9 cellular contexts compared by ENCODE assay signal in genomic region chr3:47347217-47347801, GRCh38. TPM values are rescaled to one million over a fixed set of nuclear protein-coding genes. Genes with fewer than 3 reads are reported as not detected.
DNase-seq lines count a peak whose midpoint lies in the region; ATAC-seq, FAIRE-seq and TF ChIP-seq lines count a peak whose summit lies in the region.
"Had no signal": no experiment of that assay in that cellular context is flagged by ENCODE, and none has a peak within 500 bp of the region (broad histone marks: within the 10 kb centered on the region; RNA-seq: fewer than 3 reads in every experiment).

No MANE protein-coding gene starts in this region.

- no peak for TF ChIP-seq RAD21 in HepG2 (CRISPR knock-in tag; IDR thresholded peaks at IDR 0.05)

- H3K4me2 ChIP-seq in HepG2 (ENCODE audit: low read depth, low read length): no peak overlapping the region

- H3K9me3 ChIP-seq in HepG2 (ENCODE audit: low read length): no peaks in the 10 kb centered on the region

- ATAC-seq in HG02571 (IDR thresholded peaks at IDR 0.05; ENCODE audit: unreplicated experiment): peak; percentile 77
- no peak for ATAC-seq in HepG2

- no peak for TF ChIP-seq POLR2A in HepG2 (IDR thresholded peaks at IDR 0.05; ENCODE audit: insufficient read depth in 1 of 2, low read depth in 2 of 2, low read length in 2 of 2)

- H3K27ac ChIP-seq in HepG2 (ENCODE audit: extremely low read length, insufficient read depth, low read length): no peak overlapping the region

- in situ Hi-C loops in HepG2 (cut with HindIII; ENCODE audit: extremely low pct_ligation_motif_present, low pct_unique_long_range_greater_than_20kb): no loop called here

- TF ChIP-seq EP300 in HepG2 (IDR thresholded peaks at IDR 0.05; ENCODE audit: low read depth in 2 of 2, low read length in 2 of 2) (no peak), HepG2 (CRISPR knock-in tag; IDR thresholded peaks at IDR 0.05; ENCODE audit: borderline replicate concordance) (no peak)

- H4K20me1 ChIP-seq in HepG2 (ENCODE audit: insufficient read depth, low read length): no peaks in the 10 kb centered on the region

- H3K36me3 ChIP-seq in HepG2 (replicated peaks in 1 of 2; ENCODE audit: control insufficient read depth in 1 of 2, insufficient read depth in 2 of 2, low read length in 2 of 2): peaks cover 5 to 19% of the 10 kb centered on the region in 2 experiments; a peak in 3 of 5 replicates

- H3K4me1 ChIP-seq in HepG2 (ENCODE audit: insufficient read depth, low read length): peaks cover 13% of the 10 kb centered on the region

- intact Hi-C loops in HepG2 (cut with micrococcal nuclease; ENCODE audit: unreplicated experiment): no loop called here

- no peak overlapping the region for H3K4me3 ChIP-seq in HepG2 (replicated peaks in 1 of 3; ENCODE audit: insufficient read depth in 1 of 3, low read depth in 2 of 3, low read length in 3 of 3)

- DNase-seq in GM04504 (ENCODE audit: low read depth) (peak; percentile 48), OCI-M1 (lab: John Stamatoyannopoulos, UW) (peak; percentile 96), HepG2 (ENCODE audit: low spot score) (no peak), C1 segment of cervical spinal cord (lab: John Stamatoyannopoulos, UW) (no peak), NCI-H146 (lab: John Stamatoyannopoulos, UW) (no peak), globus pallidus (ENCODE audit: low spot score) (no peak)
- DNase-seq in central memory CD4-positive, alpha-beta T cell: no peak

- H2AFZ ChIP-seq in HepG2 (ENCODE audit: low read length): no peak overlapping the region

- no peak overlapping the region for H3K9ac ChIP-seq in HepG2 (ENCODE audit: insufficient read depth, low read depth, low read length)

- CTCF ChIA-PET in HepG2 (lab: Yijun Ruan, JAX; ENCODE audit: low intra/inter-chr PET ratio, low total read pairs): no interaction called here

- peak; percentile 23 for FAIRE-seq in HepG2 (lab: Jason Lieb, UNC)
- FAIRE-seq: endothelial cell of umbilical vein had no signal

- TF ChIP-seq CTCF in HepG2 (CRISPR knock-in tag; IDR thresholded peaks at IDR 0.05): no peak

- POLR2A ChIA-PET in HepG2 (lab: Yijun Ruan, JAX): no interaction called here

- no peaks in the 10 kb centered on the region for H3K27me3 ChIP-seq in HepG2 (ENCODE audit: control insufficient read depth in 1 of 2, insufficient read depth in 2 of 2, low read length in 2 of 2)

- H3K79me2 ChIP-seq in HepG2 (ENCODE audit: insufficient read depth, low read length): no peaks in the 10 kb centered on the region

- WGBS in HepG2 (ENCODE audit: low lambda C conversion rate): 96% methylated on average over 4 of the region's 4 CpGs

- BruUV-seq in HepG2 (replicated peaks; lab: Mats Ljungman, UMichigan): no TSS peak

TF ChIP-seq in HepG2, 621 proteins besides CTCF, POLR2A, EP300 and RAD21 (continues in another document):
- TF ChIP-seq MTF1 (CRISPR knock-in tag; IDR thresholded peaks at IDR 0.05) (no peak), MEIS2 (CRISPR knock-in tag; IDR thresholded peaks at IDR 0.05) (no peak), ONECUT2 (CRISPR knock-in tag; IDR thresholded peaks at IDR 0.05) (no peak), HOXD1 (CRISPR knock-in tag; IDR thresholded peaks at IDR 0.05) (no peak), MXD4 (CRISPR knock-in tag; IDR thresholded peaks at IDR 0.05) (no peak)
- TF ChIP-seq, protein P1, sequence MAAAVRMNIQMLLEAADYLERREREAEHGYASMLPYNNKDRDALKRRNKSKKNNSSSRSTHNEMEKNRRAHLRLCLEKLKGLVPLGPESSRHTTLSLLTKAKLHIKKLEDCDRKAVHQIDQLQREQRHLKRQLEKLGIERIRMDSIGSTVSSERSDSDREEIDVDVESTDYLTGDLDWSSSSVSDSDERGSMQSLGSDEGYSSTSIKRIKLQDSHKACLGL (CRISPR knock-in tag; IDR thresholded peaks at IDR 0.05): no peak
- TF ChIP-seq, protein P2, sequence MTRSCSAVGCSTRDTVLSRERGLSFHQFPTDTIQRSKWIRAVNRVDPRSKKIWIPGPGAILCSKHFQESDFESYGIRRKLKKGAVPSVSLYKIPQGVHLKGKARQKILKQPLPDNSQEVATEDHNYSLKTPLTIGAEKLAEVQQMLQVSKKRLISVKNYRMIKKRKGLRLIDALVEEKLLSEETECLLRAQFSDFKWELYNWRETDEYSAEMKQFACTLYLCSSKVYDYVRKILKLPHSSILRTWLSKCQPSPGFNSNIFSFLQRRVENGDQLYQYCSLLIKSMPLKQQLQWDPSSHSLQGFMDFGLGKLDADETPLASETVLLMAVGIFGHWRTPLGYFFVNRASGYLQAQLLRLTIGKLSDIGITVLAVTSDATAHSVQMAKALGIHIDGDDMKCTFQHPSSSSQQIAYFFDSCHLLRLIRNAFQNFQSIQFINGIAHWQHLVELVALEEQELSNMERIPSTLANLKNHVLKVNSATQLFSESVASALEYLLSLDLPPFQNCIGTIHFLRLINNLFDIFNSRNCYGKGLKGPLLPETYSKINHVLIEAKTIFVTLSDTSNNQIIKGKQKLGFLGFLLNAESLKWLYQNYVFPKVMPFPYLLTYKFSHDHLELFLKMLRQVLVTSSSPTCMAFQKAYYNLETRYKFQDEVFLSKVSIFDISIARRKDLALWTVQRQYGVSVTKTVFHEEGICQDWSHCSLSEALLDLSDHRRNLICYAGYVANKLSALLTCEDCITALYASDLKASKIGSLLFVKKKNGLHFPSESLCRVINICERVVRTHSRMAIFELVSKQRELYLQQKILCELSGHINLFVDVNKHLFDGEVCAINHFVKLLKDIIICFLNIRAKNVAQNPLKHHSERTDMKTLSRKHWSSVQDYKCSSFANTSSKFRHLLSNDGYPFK (CRISPR knock-in tag; IDR thresholded peaks at IDR 0.05; ENCODE audit: borderline replicate concordance): no peak
- TF ChIP-seq, protein P3, sequence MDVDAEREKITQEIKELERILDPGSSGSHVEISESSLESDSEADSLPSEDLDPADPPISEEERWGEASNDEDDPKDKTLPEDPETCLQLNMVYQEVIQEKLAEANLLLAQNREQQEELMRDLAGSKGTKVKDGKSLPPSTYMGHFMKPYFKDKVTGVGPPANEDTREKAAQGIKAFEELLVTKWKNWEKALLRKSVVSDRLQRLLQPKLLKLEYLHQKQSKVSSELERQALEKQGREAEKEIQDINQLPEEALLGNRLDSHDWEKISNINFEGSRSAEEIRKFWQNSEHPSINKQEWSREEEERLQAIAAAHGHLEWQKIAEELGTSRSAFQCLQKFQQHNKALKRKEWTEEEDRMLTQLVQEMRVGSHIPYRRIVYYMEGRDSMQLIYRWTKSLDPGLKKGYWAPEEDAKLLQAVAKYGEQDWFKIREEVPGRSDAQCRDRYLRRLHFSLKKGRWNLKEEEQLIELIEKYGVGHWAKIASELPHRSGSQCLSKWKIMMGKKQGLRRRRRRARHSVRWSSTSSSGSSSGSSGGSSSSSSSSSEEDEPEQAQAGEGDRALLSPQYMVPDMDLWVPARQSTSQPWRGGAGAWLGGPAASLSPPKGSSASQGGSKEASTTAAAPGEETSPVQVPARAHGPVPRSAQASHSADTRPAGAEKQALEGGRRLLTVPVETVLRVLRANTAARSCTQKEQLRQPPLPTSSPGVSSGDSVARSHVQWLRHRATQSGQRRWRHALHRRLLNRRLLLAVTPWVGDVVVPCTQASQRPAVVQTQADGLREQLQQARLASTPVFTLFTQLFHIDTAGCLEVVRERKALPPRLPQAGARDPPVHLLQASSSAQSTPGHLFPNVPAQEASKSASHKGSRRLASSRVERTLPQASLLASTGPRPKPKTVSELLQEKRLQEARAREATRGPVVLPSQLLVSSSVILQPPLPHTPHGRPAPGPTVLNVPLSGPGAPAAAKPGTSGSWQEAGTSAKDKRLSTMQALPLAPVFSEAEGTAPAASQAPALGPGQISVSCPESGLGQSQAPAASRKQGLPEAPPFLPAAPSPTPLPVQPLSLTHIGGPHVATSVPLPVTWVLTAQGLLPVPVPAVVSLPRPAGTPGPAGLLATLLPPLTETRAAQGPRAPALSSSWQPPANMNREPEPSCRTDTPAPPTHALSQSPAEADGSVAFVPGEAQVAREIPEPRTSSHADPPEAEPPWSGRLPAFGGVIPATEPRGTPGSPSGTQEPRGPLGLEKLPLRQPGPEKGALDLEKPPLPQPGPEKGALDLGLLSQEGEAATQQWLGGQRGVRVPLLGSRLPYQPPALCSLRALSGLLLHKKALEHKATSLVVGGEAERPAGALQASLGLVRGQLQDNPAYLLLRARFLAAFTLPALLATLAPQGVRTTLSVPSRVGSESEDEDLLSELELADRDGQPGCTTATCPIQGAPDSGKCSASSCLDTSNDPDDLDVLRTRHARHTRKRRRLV (CRISPR knock-in tag; IDR thresholded peaks at IDR 0.05): no peak

RNA-seq across cellular contexts. Expression of gene PTPN23, which starts 33.5 kb away (rescaled TPM):
- total RNA-seq in HepG2 (2016; rRNA removed; fragmentation: Illumina TruSeq; extraction: Trizol): 3.7 and 13.2 TPM in 2 replicates
- 1.3 and 3.2 TPM in 2 replicates for total RNA-seq in HepG2 (2016; cell fraction: cytosol; rRNA removed; fragmentation: Illumina TruSeq; extraction: Trizol; ENCODE audit: low read depth)
- 4.7 and 9.4 TPM in 2 replicates for total RNA-seq in HepG2 (2016; cell fraction: insoluble cytoplasmic fraction; rRNA removed; fragmentation: Illumina TruSeq; extraction: Trizol)
- 3.7 and 4.3 TPM in 2 replicates for total RNA-seq in HepG2 (2016; cell fraction: membrane; rRNA removed; fragmentation: Illumina TruSeq; extraction: Trizol)
- 12.0 and 16.8 TPM in 2 replicates for total RNA-seq in HepG2 (2016; cell fraction: nucleus; rRNA removed; fragmentation: Illumina TruSeq; extraction: Trizol)
- polyA plus RNA-seq in HepG2 (2011; rRNA removed): 2.3 and 3.2 TPM in 2 replicates
- 0.62 and 0.71 TPM in 2 replicates for polyA plus RNA-seq in HepG2 (2011; cell fraction: cytosol; rRNA removed)
- polyA plus RNA-seq in HepG2 (2011; cell fraction: nucleus; rRNA removed): 24.4 and 28.9 TPM in 2 replicates
- 13.7 and 19.4 TPM in 2 replicates for polyA plus RNA-seq in HepG2 (2012)
- polyA plus RNA-seq in HepG2 (2016; cell fraction: cytosol; fragmentation: Illumina TruSeq; extraction: Trizol; ENCODE audit: low read depth): 1.3 and 1.5 TPM in 2 replicates
- polyA plus RNA-seq in HepG2 (2016; cell fraction: insoluble cytoplasmic fraction; fragmentation: Illumina TruSeq; extraction: Trizol; ENCODE audit: low read depth): 6.7 and 10.8 TPM in 2 replicates
- 2.6 and 3.1 TPM in 2 replicates for polyA plus RNA-seq in HepG2 (2016; cell fraction: membrane; fragmentation: Illumina TruSeq; extraction: Trizol; ENCODE audit: low read depth)
- polyA plus RNA-seq in HepG2 (2016; cell fraction: nucleus; fragmentation: Illumina TruSeq; extraction: Trizol; ENCODE audit: insufficient read depth, low read depth): 27.3 and 29.1 TPM in 2 replicates
- 14.1 and 14.5 TPM in 2 replicates for polyA minus RNA-seq in HepG2 (2011; rRNA and poly(A)+ RNA removed; ENCODE audit: low replicate concordance)
- 8.0 and 8.9 TPM in 2 replicates for polyA minus RNA-seq in HepG2 (2011; cell fraction: cytosol; rRNA and poly(A)+ RNA removed)
- 18.3 and 19.1 TPM in 2 replicates for polyA minus RNA-seq in HepG2 (2011; cell fraction: nucleus; rRNA and poly(A)+ RNA removed)

Comparison
In these comparisons a context has a peak if more than half of its experiments do, and no peak if none do; other contexts are left out.
1. DNase-seq: peak in GM04504 (single experiment) and OCI-M1 (single experiment); none in HepG2 (single experiment), C1 segment of cervical spinal cord (0 of 14), NCI-H146 (single experiment), globus pallidus (single experiment) and central memory CD4-positive, alpha-beta T cell (single experiment).